14 cellular contexts compared by ENCODE assay signal in genomic region chr19:8143041-8143440, GRCh38. TPM values are rescaled to one million over a fixed set of nuclear protein-coding genes. Genes with fewer than 3 reads are reported as not detected.
"Had no signal": no experiment of that assay in that cellular context is flagged by ENCODE, and none has a peak within 500 bp of the region (broad histone marks: within the 10 kb centered on the region; RNA-seq: fewer than 3 reads in every experiment).

No MANE protein-coding gene starts in this region.

- H3K36me3 Mint-ChIP-seq: activated naive CD4-positive, alpha-beta T cell treated with anti-CD3 and anti-CD28 coated beads, Interleukin-2, amount 50 U/mL, for 72 hours; memory B cell had no signal

- H3K9me3 ChIP-seq: left lung, right atrium auricular region had no signal

- ATAC-seq: activated CD4-positive, CD25-positive, alpha-beta regulatory T cell treated with anti-CD3 and anti-CD28 coated beads, Interleukin-2, amount 50 U/mL, for 24 hours; activated naive CD4-positive, alpha-beta T cell treated with anti-CD3 and anti-CD28 coated beads, Interleukin-2, amount 50 U/mL, for 72 hours; left lung had no signal

- DNase-seq: activated effector memory CD4-positive, alpha-beta T cell treated with Interleukin-2 at 50 U/mL for 16 hours; activated T-cell treated with anti-CD3 and anti-CD28 coated beads, Interleukin-2, amount 50 U/mL, for 1 hour; amygdala; left lung; posterior cingulate gyrus had no signal

- H3K27ac ChIP-seq: left lung, right atrium auricular region had no signal

- H3K4me3 Mint-ChIP-seq: memory B cell, neural crest cell had no signal

- H3K36me3 ChIP-seq: left lung, right atrium auricular region had no signal

- H3K4me3 ChIP-seq: left lung, right atrium auricular region, smooth muscle cell had no signal

- H3K9me3 Mint-ChIP-seq: activated naive CD4-positive, alpha-beta T cell treated with anti-CD3 and anti-CD28 coated beads, Interleukin-2, amount 50 U/mL, for 72 hours; memory B cell; neural crest cell had no signal

- H3K27ac Mint-ChIP-seq: memory B cell had no signal

- H3K4me2 ChIP-seq: smooth muscle cell had no signal

RNA-seq across cellular contexts. Expression of gene FBN3, which starts 6.4 kb away (rescaled TPM):
- total RNA-seq: dermis microvascular lymphatic vessel endothelial cell; fibroblast of villous mesenchyme; right atrium auricular region; smooth muscle cell; T-helper 2 cell treated with Interferon-gamma antibody and Interleukin-4, amounts not matched to agents 100 ng/mL and 5 ng/mL, for 36 hours had no signal
- polyA plus RNA-seq: smooth muscle cell had no signal
